Comparison of ENCODE assay signal across 33 cellular contexts in genomic region chr18:36107477-36107876, GRCh38.
"Had no signal": no experiment of that assay in that cellular context is flagged by ENCODE, and none has a peak within 500 bp of the region (broad histone marks: within the 10 kb centered on the region; RNA-seq: fewer than 3 reads in every experiment).

No MANE protein-coding gene starts in this region.

- H3K27me3 ChIP-seq: brain microvascular endothelial cell, cardiac muscle cell, MG63, Peyer's patch, SJSA1 had no signal

- H3K27me3 Mint-ChIP-seq: activated B cell treated with CpG ODN at 0.5 μM for 24 hours; activated CD4-positive, alpha-beta memory T cell treated with anti-CD3 and anti-CD28 coated beads, Interleukin-2, amount 10 ng/mL, durations not matched to agents 7 days and 5 days; activated CD8-positive, alpha-beta memory T cell treated with anti-CD3 and anti-CD28 coated beads, Interleukin-2, amount 10 ng/mL, durations not matched to agents 7 days and 5 days; activated naive CD8-positive, alpha-beta T cell treated with anti-CD3 and anti-CD28 coated beads for 36 hours; activated T-helper 17 cell treated with anti-CD3 and anti-CD28 coated beads, Interleukin-2, amount 50 U/mL, for 72 hours had no signal

- H3K9me3 Mint-ChIP-seq: activated CD4-positive, alpha-beta memory T cell treated with anti-CD3 and anti-CD28 coated beads, Interleukin-2, amount 10 ng/mL, durations not matched to agents 7 days and 5 days; activated naive CD8-positive, alpha-beta T cell treated with anti-CD3 and anti-CD28 coated beads for 36 hours; activated T-cell treated with anti-CD3 and anti-CD28 coated beads, Interleukin-2, amount 50 U/mL, for 72 hours; activated T-helper 17 cell treated with anti-CD3 and anti-CD28 coated beads, Interleukin-2, amount 50 U/mL, for 72 hours; central memory CD8-positive, alpha-beta T cell had no signal

- ATAC-seq: activated CD8-positive, alpha-beta memory T cell treated with anti-CD3 and anti-CD28 coated beads, Interleukin-2, amount 10 ng/mL, durations not matched to agents 7 days and 5 days; activated T-cell treated with anti-CD3 and anti-CD28 coated beads, Interleukin-2, amount 50 U/mL, for 72 hours; activated T-helper 17 cell treated with anti-CD3 and anti-CD28 coated beads, Interleukin-2, amount 50 U/mL, for 72 hours; PC-3 had no signal

- H3K27ac Mint-ChIP-seq: activated B cell treated with CpG ODN at 0.5 μM for 24 hours; activated CD4-positive, alpha-beta memory T cell treated with anti-CD3 and anti-CD28 coated beads, Interleukin-2, amount 10 ng/mL, durations not matched to agents 7 days and 5 days; activated CD8-positive, alpha-beta memory T cell treated with anti-CD3 and anti-CD28 coated beads, Interleukin-2, amount 10 ng/mL, durations not matched to agents 7 days and 5 days; activated naive CD8-positive, alpha-beta T cell treated with anti-CD3 and anti-CD28 coated beads for 36 hours; activated T-helper 17 cell treated with anti-CD3 and anti-CD28 coated beads, Interleukin-2, amount 50 U/mL, for 72 hours; T-helper 1 cell treated with Interleukin-12 subunit alpha and Interleukin-12 subunit beta and Interleukin-4 antibody, amounts not matched to agents 30 μg/mL and 1 μg/mL, for 36 hours; T-helper 2 cell treated with Interferon-gamma antibody and Interleukin-4, amounts not matched to agents 5 μg/mL and 100 μg/mL, for 36 hours had no signal

- H3K4me1 ChIP-seq: Peyer's patch, SJSA1 had no signal

- H3K27ac ChIP-seq: brain microvascular endothelial cell, cardiac muscle cell, Peyer's patch, SJSA1 had no signal

- H3K4me1 Mint-ChIP-seq: activated B cell treated with CpG ODN at 0.5 μM for 24 hours; activated T-helper 17 cell treated with anti-CD3 and anti-CD28 coated beads, Interleukin-2, amount 50 U/mL, for 72 hours had no signal

- H3K4me3 ChIP-seq: cardiac muscle cell, MG63, Peyer's patch, SJSA1 had no signal

- H3K4me3 Mint-ChIP-seq: activated B cell treated with CpG ODN at 0.5 μM for 24 hours; activated CD4-positive, alpha-beta memory T cell treated with anti-CD3 and anti-CD28 coated beads, Interleukin-2, amount 10 ng/mL, durations not matched to agents 7 days and 5 days; activated CD8-positive, alpha-beta memory T cell treated with anti-CD3 and anti-CD28 coated beads, Interleukin-2, amount 10 ng/mL, durations not matched to agents 7 days and 5 days; activated naive CD8-positive, alpha-beta T cell treated with anti-CD3 and anti-CD28 coated beads for 36 hours; activated T-cell treated with anti-CD3 and anti-CD28 coated beads, Interleukin-2, amount 50 U/mL, for 72 hours; activated T-helper 17 cell treated with anti-CD3 and anti-CD28 coated beads, Interleukin-2, amount 50 U/mL, for 72 hours; central memory CD8-positive, alpha-beta T cell; T-helper 1 cell treated with Interleukin-12 subunit alpha and Interleukin-12 subunit beta and Interleukin-4 antibody, amounts not matched to agents 30 μg/mL and 1 μg/mL, for 36 hours; T-helper 2 cell treated with Interferon-gamma antibody and Interleukin-4, amounts not matched to agents 5 μg/mL and 100 μg/mL, for 36 hours had no signal

- DNase-seq: activated B cell treated with CpG ODN at 0.5 μM for 24 hours; activated CD4-positive, alpha-beta memory T cell treated with anti-CD3 and anti-CD28 coated beads, Interleukin-2, amount 10 ng/mL, durations not matched to agents 7 days and 5 days; activated CD4-positive, alpha-beta T cell treated with anti-CD3 and anti-CD28 coated beads for 1 hour; activated CD4-positive, alpha-beta T cell treated with anti-CD3 and anti-CD28 coated beads for 48 hours; activated CD8-positive, alpha-beta memory T cell treated with anti-CD3 and anti-CD28 coated beads for 24 hours; activated CD8-positive, alpha-beta memory T cell treated with anti-CD3 and anti-CD28 coated beads, Interleukin-2, amount 10 ng/mL, durations not matched to agents 7 days and 5 days; activated CD8-positive, alpha-beta memory T cell treated with anti-CD3 and anti-CD28 coated beads, Interleukin-2, amount 50 U/mL, for 48 hours; activated effector memory CD4-positive, alpha-beta T cell treated with anti-CD3 and anti-CD28 coated beads, Interleukin-2, amount 50 U/mL, for 16 hours; activated naive CD4-positive, alpha-beta T cell; activated naive CD4-positive, alpha-beta T cell treated with anti-CD3 and anti-CD28 coated beads, Interleukin-2, amount 50 U/mL, for 16 hours; activated naive CD8-positive, alpha-beta T cell treated with anti-CD3 and anti-CD28 coated beads for 36 hours; activated T-cell treated with anti-CD3 and anti-CD28 coated beads, Interleukin-2, amount 50 U/mL, for 72 hours; amniotic stem cell; aorta; brain microvascular endothelial cell; MG63; NCI-H1092; NCI-H1436 treated with DMSO at 0.1 percent for 48 hours; NCI-H1694 treated with DMSO at 0.1 percent for 48 hours; NCI-H2029; NCI-H345; NCI-H524 treated with DMSO at 0.1 percent for 48 hours; PC-3; Peyer's patch; RPMI8226; SHP77 treated with DMSO at 0.1 percent for 48 hours; SK-N-SH had no signal

- H3K9me3 ChIP-seq: MG63, Peyer's patch, SJSA1 had no signal
